9 cellular contexts compared by ENCODE assay signal in genomic region chr10:119602241-119603095, GRCh38. TPM values are rescaled to one million over a fixed set of nuclear protein-coding genes. Genes with fewer than 3 reads are reported as not detected.
A peak's percentile ranks its signal among the peaks of the same experiment; 100 is the strongest.
DNase-seq lines count a peak whose midpoint lies in the region; FAIRE-seq and TF ChIP-seq lines count a peak whose summit lies in the region.
"Had no signal": no experiment of that assay in that cellular context is flagged by ENCODE, and none has a peak within 500 bp of the region (broad histone marks: within the 10 kb centered on the region; RNA-seq: fewer than 3 reads in every experiment).

No MANE protein-coding gene starts in this region.

- no peak overlapping the region for H3K27ac Mint-ChIP-seq in endodermal cell

- H3K9me3 Mint-ChIP-seq in endodermal cell, result peaks cover 5% of the 10 kb centered on the region

- H3K36me3 ChIP-seq in SJSA1, result no peaks in the 10 kb centered on the region
- no peaks in the 10 kb centered on the region for H3K36me3 ChIP-seq in endodermal cell (ENCODE audit: control insufficient read depth, insufficient read depth, low read length)
- no peaks in the 10 kb centered on the region for H3K36me3 ChIP-seq in esophagus muscularis mucosa

- no peak for TF ChIP-seq EP300 in esophagus muscularis mucosa (IDR thresholded peaks at IDR 0.05)

- no peaks in the 10 kb centered on the region for H3K4me1 Mint-ChIP-seq in endodermal cell

- H3K36me3 Mint-ChIP-seq in endodermal cell (ENCODE audit: low read depth), result peaks cover 6% of the 10 kb centered on the region

- no peaks in the 10 kb centered on the region for H3K9me3 ChIP-seq in SJSA1 (replicated peaks)
- H3K9me3 ChIP-seq in endodermal cell (ENCODE audit: control insufficient read depth, low read length), result peaks cover 7% of the 10 kb centered on the region
- no peaks in the 10 kb centered on the region for H3K9me3 ChIP-seq in esophagus muscularis mucosa

- peaks cover 5% of the 10 kb centered on the region; the same call in 1 of the 2 replicates for H3K4me1 ChIP-seq in SJSA1 (replicated peaks)
- no peaks in the 10 kb centered on the region for H3K4me1 ChIP-seq in endodermal cell (ENCODE audit: control insufficient read depth, insufficient read depth, low read length)
- peaks cover 3 to 6% (median 4%) of the 10 kb centered on the region in 4 donors for H3K4me1 ChIP-seq in esophagus muscularis mucosa

- no peak overlapping the region for H3K9ac ChIP-seq in endodermal cell (ENCODE audit: extremely low read depth, low read length, poor library complexity, severe bottlenecking)

- H3K4me3 ChIP-seq in SJSA1 (no peak overlapping the region), endodermal cell (ENCODE audit: low read length) (no peak overlapping the region), retinal pigment epithelial cell (ENCODE audit: low read length) (no peak overlapping the region), esophagus muscularis mucosa (no peak overlapping the region)
- H3K4me3 ChIP-seq: skin epidermis had no signal

- H3K4me3 Mint-ChIP-seq in endodermal cell, result no peak overlapping the region

- TF ChIP-seq CTCF in endodermal cell (conservative IDR thresholded peaks at IDR 0.05), result peak; percentile 74
- peak; percentile 62 for TF ChIP-seq CTCF in retinal pigment epithelial cell (conservative IDR thresholded peaks at IDR 0.05; ENCODE audit: low read depth, low read length)
- TF ChIP-seq CTCF in esophagus muscularis mucosa (IDR thresholded peaks at IDR 0.05), result peak in 1 of 3 experiments; percentile 44

- DNase-seq in ACHN, result peak; percentile 49
- no peak for DNase-seq in GM12892 (ENCODE audit: insufficient read length)
- peak; percentile 27 to 49 for DNase-seq in SJSA1 (ENCODE audit: low read depth in 1 of 2, low spot score in 2 of 2)
- DNase-seq in endodermal cell, result peak; percentile 77
- no peak for DNase-seq in retinal pigment epithelial cell (ENCODE audit: low read depth)
- DNase-seq in NCI-H1694 treated with DMSO at 0.1 percent for 48 hours (lab: John Stamatoyannopoulos, UW), result no peak
- no peak for DNase-seq in esophagus muscularis mucosa (ENCODE audit: extremely low spot score)
- no peak for DNase-seq in T1000 (lab: John Stamatoyannopoulos, UW)

- no peaks in the 10 kb centered on the region for H3K27me3 ChIP-seq in SJSA1 (replicated peaks)
- no peaks in the 10 kb centered on the region for H3K27me3 ChIP-seq in endodermal cell (ENCODE audit: control insufficient read depth, insufficient read depth, low read length, poor library complexity, severe bottlenecking)
- no peaks in the 10 kb centered on the region for H3K27me3 ChIP-seq in esophagus muscularis mucosa

- no peak for TF ChIP-seq POLR2A in GM12892 (IDR thresholded peaks at IDR 0.05; ENCODE audit: low read depth, low read length)
- no peak for TF ChIP-seq POLR2A in esophagus muscularis mucosa (IDR thresholded peaks at IDR 0.05; ENCODE audit: low read depth)

- no peak overlapping the region for H3K27ac ChIP-seq in SJSA1
- H3K27ac ChIP-seq in endodermal cell (ENCODE audit: low read depth, low read length), result no peak overlapping the region
- H3K27ac ChIP-seq in esophagus muscularis mucosa (replicated peaks in 1 of 4), result no peak overlapping the region
- H3K27ac ChIP-seq: skin epidermis had no signal

- H3K27me3 Mint-ChIP-seq in endodermal cell (ENCODE audit: insufficient read depth), result no peaks in the 10 kb centered on the region

- peak; percentile 60 for FAIRE-seq in GM12892 (lab: Jason Lieb, UNC)

- intact Hi-C loops in esophagus muscularis mucosa (cut with DNase I), result loop anchor here (10.0 kb wide), 1 partner anchor 252 kb away; no protein-coding TSS in a partner anchor

- WGBS in endodermal cell (ENCODE audit: insufficient coverage in 1 of 2, insufficient read length in 1 of 2), 2 experiments, result 55 to 85% methylated on average over 1 to 2 of the region's 2 CpGs
- WGBS in esophagus muscularis mucosa, result 57% methylated on average over 2 of the region's 2 CpGs

- in situ Hi-C loops in ACHN (cut with HindIII; ENCODE audit: low pct_ligation_motif_present, low pct_unique_long_range_greater_than_20kb, low sequenced_read_pairs), result no loop called here

RNA-seq across cellular contexts. Expression of gene TIAL1, which starts 5.7 kb away (rescaled TPM):
- polyA plus RNA-seq in GM12892 (2012; ENCODE audit: missing spikeins), result 120 TPM
- 22.9 and 47.8 TPM in 2 replicates for total RNA-seq in SJSA1 (2014; rRNA removed; shearing (Covaris generic))
- total RNA-seq in endodermal cell (100 to 1,000 TPM; 156 to 176 TPM), esophagus muscularis mucosa (10 to 100 TPM; 49.9 to 78.1 (median 52.9) TPM)
- 163 TPM for polyA plus RNA-seq in endodermal cell (2013, experiment 1 of 2)
- 149 TPM for polyA plus RNA-seq in endodermal cell (2013, experiment 2 of 2)

RNA-seq across cellular contexts. Expression of gene BAG3, which starts 48.7 kb away (rescaled TPM):
- polyA plus RNA-seq in GM12892 (2012; ENCODE audit: missing spikeins), result 3.7 TPM
- 12.6 and 19.7 TPM in 2 replicates for total RNA-seq in SJSA1 (2014; rRNA removed; shearing (Covaris generic))
- 10 to 100 TPM; 13.4 to 19.5 TPM for total RNA-seq in endodermal cell
- polyA plus RNA-seq in endodermal cell (2013, experiment 1 of 2), result 22.3 TPM
- polyA plus RNA-seq in endodermal cell (2013, experiment 2 of 2), result 24.9 TPM
- 10 to 100 TPM; 44.0 to 81.7 (median 73.9) TPM for total RNA-seq in esophagus muscularis mucosa

RNA-seq across cellular contexts. Expression of gene RGS10, which starts 59.9 kb away (rescaled TPM):
- 313 TPM for polyA plus RNA-seq in GM12892 (2012; ENCODE audit: missing spikeins)
- total RNA-seq in SJSA1 (2014; rRNA removed; shearing (Covaris generic)), result 9.7 and 27.7 TPM in 2 replicates
- total RNA-seq in endodermal cell (1 to 10 TPM; 4.3 to 7.5 TPM), esophagus muscularis mucosa (10 to 100 TPM; 31.4 to 41.6 (median 36.1) TPM)
- 9.8 TPM for polyA plus RNA-seq in endodermal cell (2013, experiment 1 of 2)
- polyA plus RNA-seq in endodermal cell (2013, experiment 2 of 2), result 8.5 TPM

Comparison
In these comparisons a context has a peak if more than half of its experiments do, and no peak if none do; other contexts are left out.
1. DNase-seq: peak in ACHN (single experiment), SJSA1 (2 of 2) and endodermal cell (single experiment); none in GM12892 (single experiment), retinal pigment epithelial cell (single experiment), NCI-H1694 treated with DMSO at 0.1 percent for 48 hours (single experiment), esophagus muscularis mucosa (single experiment) and T1000 (single experiment).